In the genomic region with DNA sequence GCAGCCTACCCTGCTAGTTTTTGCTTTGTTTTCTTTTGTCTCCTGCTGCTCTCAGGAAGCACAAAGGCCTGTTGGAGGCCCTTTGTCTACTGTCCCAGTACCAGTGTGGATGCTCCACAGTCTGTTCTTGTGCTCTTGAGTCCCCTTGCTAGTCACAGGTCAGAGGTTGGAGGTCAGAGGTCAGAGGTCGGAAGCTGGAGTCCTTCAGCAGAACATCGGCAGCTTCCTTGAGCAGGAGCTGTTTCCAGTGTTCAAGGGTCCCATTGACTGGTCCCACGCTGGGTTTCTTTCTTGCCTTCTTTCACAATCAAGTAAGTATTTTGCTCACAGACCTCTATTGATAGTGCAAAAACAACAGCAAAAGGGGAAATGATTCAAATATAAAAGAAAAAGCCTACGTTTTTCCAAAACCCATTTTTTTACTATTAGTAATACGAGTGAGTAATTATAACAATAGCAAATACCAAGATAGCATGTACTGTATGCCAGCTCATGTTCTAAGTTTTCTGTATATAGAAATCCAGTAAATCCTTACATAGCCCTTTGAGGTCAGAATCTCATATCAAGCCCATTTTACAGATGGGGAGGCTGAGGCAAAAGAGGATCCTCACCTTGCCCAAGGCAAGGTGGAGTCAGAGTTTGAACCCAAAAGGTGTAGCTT, we compare ENCODE assay signal across 14 cellular contexts. TPM values are rescaled to one million over a fixed set of nuclear protein-coding genes. Genes with fewer than 3 reads are reported as not detected.
DNase-seq lines count a peak whose midpoint lies in the region; ATAC-seq and TF ChIP-seq lines count a peak whose summit lies in the region.
"Had no signal": no experiment of that assay in that cellular context is flagged by ENCODE, and none has a peak within 500 bp of the region (broad histone marks: within the 10 kb centered on the region; RNA-seq: fewer than 3 reads in every experiment).

No MANE protein-coding gene starts in this region.

- H3K4me1 Mint-ChIP-seq in activated T-cell treated with anti-CD3 and anti-CD28 coated beads, Interleukin-2, amount 50 U/mL, for 24 hours (ENCODE audit: low read depth) = no peaks in the 10 kb centered on the region

- H3K4me3 ChIP-seq in brain microvascular endothelial cell (ENCODE audit: low read depth, low read length) = peak overlapping the region; percentile 10
- H3K4me3 ChIP-seq in aorta (ENCODE audit: low read length in 2 of 2) = no peak overlapping the region
- H3K4me3 ChIP-seq: cardiac muscle cell had no signal

- TF ChIP-seq CTCF in brain microvascular endothelial cell (IDR thresholded peaks at IDR 0.05; ENCODE audit: low read depth, low read length, missing control alignments) = no peak

- in situ Hi-C loops in brain microvascular endothelial cell (cut with HindIII; ENCODE audit: low pct_ligation_motif_present, low sequenced_read_pairs) = no loop called here

- peak overlapping the region; percentile 89 for H3K27ac ChIP-seq in brain microvascular endothelial cell
- peak overlapping the region; percentile 31 to 93 for H3K27ac ChIP-seq in aorta (ENCODE audit: low read depth in 1 of 2, low read length in 2 of 2)
- H3K27ac ChIP-seq: cardiac muscle cell had no signal

- peaks cover 2% of the 10 kb centered on the region for H3K9me3 ChIP-seq in aorta (ENCODE audit: control insufficient read depth, low read length)

- 7 to 16% methylated on average over 5 of the region's 5 CpGs for WGBS in aorta, 2 donors

- DNase-seq in left cardiac atrium (peak; percentile 37), cardiac septum (ENCODE audit: low spot score) (no peak), brain microvascular endothelial cell (peak; percentile 73), iris pigment epithelial cell (ENCODE audit: low read depth) (peak; percentile 77), aorta (peak in 1 of 2 donors; percentile 65), glomerular visceral epithelial cell (ENCODE audit: extremely low spot score) (no peak)
- no peak for DNase-seq in activated T-cell treated with anti-CD3 and anti-CD28 coated beads, Interleukin-2, amount 50 U/mL, for 24 hours
- DNase-seq: AML-193; hippocampal formation; Karpas-422; NK-92 treated with Interleukin-12 subunit alpha and Interleukin-12 subunit beta, amount 100 ng/mL, for 24 hours had no signal

- no peaks in the 10 kb centered on the region for H3K27me3 Mint-ChIP-seq in activated T-cell treated with anti-CD3 and anti-CD28 coated beads, Interleukin-2, amount 50 U/mL, for 24 hours

- intact Hi-C loops in left cardiac atrium (cut with DNase I) = no loop called here
- intact Hi-C loops in cardiac septum (cut with DNase I) = loop anchor here (5.0 kb wide), 1 partner anchor 33 kb away; no protein-coding TSS in a partner anchor
- intact Hi-C loops in aorta (cut with DNase I) = loop anchor here in 1 of 2 donors (2.0 to 5.0 kb wide), 2 partner anchors 43 to 58 kb away; no protein-coding TSS in a partner anchor

- no peaks in the 10 kb centered on the region for H3K27me3 ChIP-seq in brain microvascular endothelial cell (replicated peaks)
- no peaks in the 10 kb centered on the region for H3K27me3 ChIP-seq in aorta (ENCODE audit: control insufficient read depth in 1 of 2, insufficient read depth in 2 of 2, low read length in 1 of 2)
- H3K27me3 ChIP-seq: cardiac muscle cell had no signal

- H3K27ac Mint-ChIP-seq in activated T-cell treated with anti-CD3 and anti-CD28 coated beads, Interleukin-2, amount 50 U/mL, for 24 hours = no peak overlapping the region

- H3K36me3 ChIP-seq in brain microvascular endothelial cell (replicated peaks) (no peaks in the 10 kb centered on the region), aorta (ENCODE audit: control insufficient read depth in 1 of 2, insufficient read depth in 2 of 2, low read length in 1 of 2) (no peaks in the 10 kb centered on the region)
- H3K36me3 ChIP-seq: cardiac muscle cell had no signal

- ATAC-seq in left cardiac atrium (peak in 1 of 2 donors; percentile 30), aorta (ENCODE audit: low FRiP score) (peak; percentile 17), HG03565 (IDR thresholded peaks at IDR 0.05; ENCODE audit: unreplicated experiment) (no peak)

- peaks cover 5% of the 10 kb centered on the region for H3K9me3 Mint-ChIP-seq in activated T-cell treated with anti-CD3 and anti-CD28 coated beads, Interleukin-2, amount 50 U/mL, for 24 hours

- H3K4me1 ChIP-seq in aorta (ENCODE audit: control insufficient read depth in 1 of 2, insufficient read depth in 2 of 2, low read length in 2 of 2) = peaks cover 0 to 8% of the 10 kb centered on the region in 2 donors

- no peak overlapping the region for H3K4me3 Mint-ChIP-seq in activated T-cell treated with anti-CD3 and anti-CD28 coated beads, Interleukin-2, amount 50 U/mL, for 24 hours

- no peaks in the 10 kb centered on the region for H3K36me3 Mint-ChIP-seq in activated T-cell treated with anti-CD3 and anti-CD28 coated beads, Interleukin-2, amount 50 U/mL, for 24 hours (ENCODE audit: low read depth)

RNA-seq across cellular contexts. Expression of a gene that starts 10.9 kb away (rescaled TPM):
- total RNA-seq in left cardiac atrium = 1 to 10 TPM; 1.4 to 4.0 TPM
- 1.2 TPM for total RNA-seq in cardiac septum
- 10 to 100 TPM; 14.2 to 21.9 TPM for total RNA-seq in aorta
- polyA plus RNA-seq in aorta = 10 to 100 TPM; 19.4 to 98.6 TPM
- total RNA-seq: cardiac muscle cell; T-helper 1 cell treated with Interleukin-12 subunit alpha and Interleukin-12 subunit beta and Interleukin-4 antibody, amounts not matched to agents 30 ng/mL and 1 ng/mL, for 36 hours had no signal
- polyA plus RNA-seq: cardiac muscle cell had no signal

RNA-seq across cellular contexts. Expression of a gene that starts 50.4 kb away (rescaled TPM):
- total RNA-seq in left cardiac atrium (10 to 100 TPM; 50.7 to 51.4 TPM), cardiac septum (63.4 TPM), aorta (10 to 100 TPM; 65.7 to 87.4 TPM)
- polyA plus RNA-seq in aorta = 10 to 100 TPM; 22.0 to 33.4 TPM

Comparison
In these comparisons a context has a peak if more than half of its experiments do, and no peak if none do; other contexts are left out.
1. DNase-seq: peak in left cardiac atrium (single experiment), brain microvascular endothelial cell (single experiment) and iris pigment epithelial cell (single experiment); none in cardiac septum (single experiment), glomerular visceral epithelial cell (single experiment) and activated T-cell treated with anti-CD3 and anti-CD28 coated beads, Interleukin-2, amount 50 U/mL, for 24 hours (single experiment).